ENCODE assay signal across 25 cellular contexts in genomic region chr4:18458465-18458864, GRCh38.
DNase-seq lines count a peak whose midpoint lies in the region; ATAC-seq, FAIRE-seq and TF ChIP-seq lines count a peak whose summit lies in the region.
"Had no signal": no experiment of that assay in that cellular context is flagged by ENCODE, and none has a peak within 500 bp of the region (broad histone marks: within the 10 kb centered on the region; RNA-seq: fewer than 3 reads in every experiment).

No MANE protein-coding gene starts in this region.

- H3K4me2 ChIP-seq in A549: no peak overlapping the region
- H3K4me2 ChIP-seq in K562 (ENCODE audit: insufficient read depth, low read length): no peak overlapping the region
- no peak overlapping the region for H3K4me2 ChIP-seq in GM23248 (ENCODE audit: unreplicated experiment)
- H3K4me2 ChIP-seq: BLaER1 treated with 17β-estradiol and CSF1 and Interleukin-3, amounts not matched to agents 10 nM and 100 nM had no signal

- BruUV-seq in K562 (replicated peaks; lab: Mats Ljungman, UMichigan): no TSS peak

- TF ChIP-seq CTCF in A549 (IDR thresholded peaks at IDR 0.05): no peak
- no peak for TF ChIP-seq CTCF in D721Med (IDR thresholded peaks at IDR 0.05; ENCODE audit: insufficient read depth, missing control alignments)
- no peak for TF ChIP-seq CTCF in K562 (IDR thresholded peaks at IDR 0.05 in 2 of 3, conservative IDR thresholded peaks at IDR 0.05 in 1 of 3; ENCODE audit: insufficient read depth in 2 of 3, low read depth in 1 of 3, low read length in 3 of 3)

- FAIRE-seq in A549 (lab: Jason Lieb, UNC): no peak
- peak; percentile 55 for FAIRE-seq in D721Med (lab: Jason Lieb, UNC)
- FAIRE-seq in K562 (lab: Jason Lieb, UNC): no peak
- peak; percentile 62 for FAIRE-seq in islet of Langerhans (lab: Jason Lieb, UNC)
- FAIRE-seq: A204.1, GM12878, GM12892, GM18507 had no signal

- H4K20me1 ChIP-seq in K562 (replicated peaks; ENCODE audit: control insufficient read depth, insufficient read depth, low read length): no peaks in the 10 kb centered on the region
- no peaks in the 10 kb centered on the region for H4K20me1 ChIP-seq in GM23248 (ENCODE audit: insufficient read depth)
- H4K20me1 ChIP-seq: BLaER1 treated with 17β-estradiol and CSF1 and Interleukin-3, amounts not matched to agents 10 nM and 100 nM had no signal

- no peaks in the 10 kb centered on the region for H3F3A ChIP-seq in GM23248 (ENCODE audit: insufficient read depth)

- H3K4me3 ChIP-seq in A549 (no peak overlapping the region), K562 (no peak overlapping the region), GM23248 (no peak overlapping the region)
- H3K4me3 ChIP-seq: BLaER1 treated with 17β-estradiol and CSF1 and Interleukin-3, amounts not matched to agents 10 nM and 100 nM; GM12878 had no signal

- H3K27me3 ChIP-seq in K562 (ENCODE audit: control insufficient read depth in 2 of 2, insufficient read depth in 2 of 2, low read length in 2 of 2): no peaks in the 10 kb centered on the region
- no peaks in the 10 kb centered on the region for H3K27me3 ChIP-seq in GM23248 (replicated peaks; ENCODE audit: insufficient read depth)
- H3K27me3 ChIP-seq: BLaER1 treated with 17β-estradiol and CSF1 and Interleukin-3, amounts not matched to agents 10 nM and 100 nM had no signal

- CTCF ChIA-PET in A549 (lab: Yijun Ruan, JAX): no interaction called here
- CTCF ChIA-PET in K562 (lab: Yijun Ruan, JAX; ENCODE audit: low intra/inter-chr PET ratio): no interaction called here

- POLR2A ChIA-PET in A549 (lab: Yijun Ruan, JAX) (no interaction called here), K562 (lab: Yijun Ruan, JAX) (no interaction called here)

- 32% methylated on average over 3 of the region's 3 CpGs for WGBS in A549 (ENCODE audit: missing lambda C conversion rate)
- 0% methylated on average over 3 of the region's 3 CpGs for WGBS in K562 (ENCODE audit: insufficient coverage, low coverage, missing lambda C conversion rate)
- WGBS in GM23248 (ENCODE audit: low coverage in 1 of 2, low lambda C conversion rate in 2 of 2, missing lambda C conversion rate in 2 of 2), 2 experiments: 36 to 38% methylated on average over 3 of the region's 3 CpGs

- TF ChIP-seq POLR2A in A549 (IDR thresholded peaks at IDR 0.05; ENCODE audit: low read length) (no peak), K562 (conservative IDR thresholded peaks at IDR 0.05) (no peak)

- TF ChIP-seq RAD21 in A549 (conservative IDR thresholded peaks at IDR 0.05 in 1 of 2, IDR thresholded peaks at IDR 0.05 in 1 of 2) (no peak), K562 (CRISPR knock-in tag; conservative IDR thresholded peaks at IDR 0.05 in 1 of 2, IDR thresholded peaks at IDR 0.05 in 1 of 2) (no peak)

- H3K4me1 ChIP-seq in A549: no peaks in the 10 kb centered on the region
- no peaks in the 10 kb centered on the region for H3K4me1 ChIP-seq in K562 (replicated peaks in 1 of 2; ENCODE audit: control insufficient read depth in 2 of 2, insufficient read depth in 2 of 2, low read length in 2 of 2)
- H3K4me1 ChIP-seq in GM23248 (ENCODE audit: insufficient read depth): no peaks in the 10 kb centered on the region
- H3K4me1 ChIP-seq: BLaER1 treated with 17β-estradiol and CSF1 and Interleukin-3, amounts not matched to agents 10 nM and 100 nM; Caco-2 had no signal

- H3K27ac ChIP-seq in A549: no peak overlapping the region
- no peak overlapping the region for H3K27ac ChIP-seq in K562 (ENCODE audit: extremely low read depth, low read depth, low read length)
- H3K27ac ChIP-seq in GM23248: no peak overlapping the region
- H3K27ac ChIP-seq: BLaER1 treated with 17β-estradiol and CSF1 and Interleukin-3, amounts not matched to agents 10 nM and 100 nM; C4-2B had no signal

- H3K9me1 ChIP-seq in K562 (ENCODE audit: control insufficient read depth, insufficient read depth, low read length): no peaks in the 10 kb centered on the region

- in situ Hi-C loops in K562 (cut with MboI) (no loop called here), GM23248 (cut with MboI) (no loop called here)

- no peak for TF ChIP-seq EP300 in A549 (IDR thresholded peaks at IDR 0.05)
- TF ChIP-seq EP300 in K562 (IDR thresholded peaks at IDR 0.05; ENCODE audit: low read length): no peak

- DNase-seq in A549 (ENCODE audit: low read depth in 1 of 2, low spot score in 1 of 2) (no peak), D721Med (ENCODE audit: insufficient read length, low spot score) (no peak), K562 (ENCODE audit: extremely low read depth in 1 of 4, low spot score in 3 of 4) (no peak), HUDEP-2 (lab: John Stamatoyannopoulos, UW; ENCODE audit: unreplicated experiment in 76 of 76) (no peak), GM23248 (no peak), AG08396 (ENCODE audit: low spot score) (no peak)
- DNase-seq: 8988T; AML-193; Caco-2; Calu3; CD4-positive, alpha-beta T cell; CD8-positive, alpha-beta T cell; DMS 273 treated with DMSO at 0.1 percent for 48 hours; DMS153; DMS79; DND-41; EL; GDM1 had no signal

- no peak overlapping the region for H2AFZ ChIP-seq in K562 (ENCODE audit: low read depth, low read length)
- no peak overlapping the region for H2AFZ ChIP-seq in GM23248

- ATAC-seq in A549 (no peak), K562 (no peak)
- ATAC-seq: CD8-positive, alpha-beta T cell; GM12878 had no signal

- H3K79me2 ChIP-seq in K562 (ENCODE audit: control insufficient read depth, insufficient read depth, low read length) (no peaks in the 10 kb centered on the region), GM23248 (ENCODE audit: insufficient read depth) (no peaks in the 10 kb centered on the region)

- no peak overlapping the region for H3K9ac ChIP-seq in K562 (ENCODE audit: insufficient read depth in 1 of 2, low read depth in 2 of 2, low read length in 2 of 2)
- no peak overlapping the region for H3K9ac ChIP-seq in GM23248
- H3K9ac ChIP-seq: BLaER1 treated with 17β-estradiol and CSF1 and Interleukin-3, amounts not matched to agents 10 nM and 100 nM had no signal

- H3K9me2 ChIP-seq in GM23248 (ENCODE audit: insufficient read depth): no peaks in the 10 kb centered on the region

- H3K36me3 ChIP-seq in K562 (ENCODE audit: control insufficient read depth, insufficient read depth, low read length) (no peaks in the 10 kb centered on the region), GM23248 (ENCODE audit: low read depth) (no peaks in the 10 kb centered on the region)
- H3K36me3 ChIP-seq: BLaER1 treated with 17β-estradiol and CSF1 and Interleukin-3, amounts not matched to agents 10 nM and 100 nM had no signal

- no peaks in the 10 kb centered on the region for H3K9me3 ChIP-seq in A549
- no peaks in the 10 kb centered on the region for H3K9me3 ChIP-seq in K562 (replicated peaks; ENCODE audit: control insufficient read depth, insufficient read depth, low read depth, low read length)
- no peaks in the 10 kb centered on the region for H3K9me3 ChIP-seq in GM23248 (ENCODE audit: low read depth)
- H3K9me3 ChIP-seq: BLaER1 treated with 17β-estradiol and CSF1 and Interleukin-3, amounts not matched to agents 10 nM and 100 nM; Caco-2 had no signal

- intact Hi-C loops in K562 (cut with micrococcal nuclease): no loop called here

TF ChIP-seq in A549, 52 proteins besides CTCF, POLR2A, EP300 and RAD21:
- no peak for TF ChIP-seq NFE2L2 (conservative IDR thresholded peaks at IDR 0.05; ENCODE audit: low read length)
- TF ChIP-seq PBX3 (IDR thresholded peaks at IDR 0.05): no peak
- TF ChIP-seq MAFK (IDR thresholded peaks at IDR 0.05; ENCODE audit: partially characterized antibody): peak; percentile 81

TF ChIP-seq in K562, 482 proteins besides CTCF, POLR2A, EP300 and RAD21 (continues in another document):
- TF ChIP-seq RBM17 (IDR thresholded peaks at IDR 0.05; ENCODE audit: borderline replicate concordance, low read depth, low read length): no peak
- no peak for TF ChIP-seq BHLHE40 (IDR thresholded peaks at IDR 0.05; ENCODE audit: low read length)
- TF ChIP-seq CGGBP1 (CRISPR knock-in tag; IDR thresholded peaks at IDR 0.05): no peak
- no peak for TF ChIP-seq CEBPB (tag; IDR thresholded peaks at IDR 0.05)
- peak; percentile 74 for TF ChIP-seq MAFK (IDR thresholded peaks at IDR 0.05; ENCODE audit: low read length)
- no peak for TF ChIP-seq RHOXF2B (CRISPR knock-in tag; conservative IDR thresholded peaks at IDR 0.05)
- no peak for TF ChIP-seq FOXJ3 (CRISPR knock-in tag; IDR thresholded peaks at IDR 0.05)
- no peak for TF ChIP-seq TBP (optimal IDR thresholded peaks at IDR 0.05; ENCODE audit: low read depth, low read length)
- TF ChIP-seq C11orf30 (IDR thresholded peaks at IDR 0.05; ENCODE audit: low read depth): peak; percentile 22; the same call in 1 of the 2 replicates
- TF ChIP-seq MAFG (tag; conservative IDR thresholded peaks at IDR 0.05): peak; percentile 44
- TF ChIP-seq RBM22 (IDR thresholded peaks at IDR 0.05; ENCODE audit: low read depth, low read length, poor library complexity, severe bottlenecking): no peak
- no peak for TF ChIP-seq HLTF (IDR thresholded peaks at IDR 0.05)
- no peak for TF ChIP-seq ZSCAN32 (CRISPR knock-in tag; IDR thresholded peaks at IDR 0.05)
- no peak for TF ChIP-seq PHB (CRISPR knock-in tag; IDR thresholded peaks at IDR 0.05)
- TF ChIP-seq MAFF (IDR thresholded peaks at IDR 0.05; ENCODE audit: low read length): peak; percentile 42

Comparison
In these comparisons a context has a peak if more than half of its experiments do, and no peak if none do; other contexts are left out.
1. Of the 35 proteins assayed by ChIP-seq in both K562 and A549: peak only in K562: none; only in A549: none; in both: MAFK; in neither: 34.